19 cellular contexts compared by ENCODE assay signal in genomic region chr12:32039341-32039740, GRCh38.
DNase-seq lines count a peak whose midpoint lies in the region; ATAC-seq, FAIRE-seq and TF ChIP-seq lines count a peak whose summit lies in the region.
"Had no signal": no experiment of that assay in that cellular context is flagged by ENCODE, and none has a peak within 500 bp of the region (broad histone marks: within the 10 kb centered on the region; RNA-seq: fewer than 3 reads in every experiment).

No MANE protein-coding gene starts in this region.

- H3K18ac ChIP-seq in neuronal stem cell (ENCODE audit: low read length): no peak overlapping the region

- H3K4ac ChIP-seq in neuronal stem cell (ENCODE audit: low read length): no peak overlapping the region

- H3K27me3 ChIP-seq in GM23248 (replicated peaks; ENCODE audit: insufficient read depth): peaks cover 9% of the 10 kb centered on the region; the same call in 1 of the 2 replicates
- H3K27me3 ChIP-seq in K562 (ENCODE audit: control insufficient read depth in 2 of 2, insufficient read depth in 2 of 2, low read length in 2 of 2): no peaks in the 10 kb centered on the region
- H3K27me3 ChIP-seq in left ventricle myocardium inferior (ENCODE audit: low read depth): no peaks in the 10 kb centered on the region
- H3K27me3 ChIP-seq in neuronal stem cell (ENCODE audit: control insufficient read depth in 3 of 3, insufficient read depth in 3 of 3, low read depth in 1 of 3, low read length in 3 of 3): no peaks in the 10 kb centered on the region
- no peaks in the 10 kb centered on the region for H3K27me3 ChIP-seq in CD4-positive, alpha-beta T cell (ENCODE audit: control insufficient read depth, insufficient read depth, low read length)

- in situ Hi-C loops in GM23248 (cut with MboI): no loop called here
- in situ Hi-C loops in K562 (cut with MboI): no loop called here

- peak; percentile 26 for FAIRE-seq in K562 (lab: Jason Lieb, UNC)
- FAIRE-seq: colon, islet of Langerhans had no signal

- H3K27ac Mint-ChIP-seq in chondrocyte (ENCODE audit: unreplicated experiment): no peak overlapping the region
- H3K27ac Mint-ChIP-seq in CD4-positive, alpha-beta T cell: no peak overlapping the region
- H3K27ac Mint-ChIP-seq: activated CD4-positive, alpha-beta T cell treated with anti-CD3 and anti-CD28 coated beads for 36 hours; IgD-negative memory B cell had no signal

- H2BK15ac ChIP-seq in neuronal stem cell (ENCODE audit: low read length): no peak overlapping the region

- H3K9me3 ChIP-seq in GM23248 (ENCODE audit: low read depth) (no peaks in the 10 kb centered on the region), K562 (replicated peaks; ENCODE audit: control insufficient read depth, insufficient read depth, low read depth, low read length) (peaks cover 18% of the 10 kb centered on the region), left ventricle myocardium inferior (replicated peaks) (peaks cover 15% of the 10 kb centered on the region), neuronal stem cell (replicated peaks in 1 of 2; ENCODE audit: control insufficient read depth in 2 of 2, insufficient read depth in 1 of 2, low read depth in 1 of 2, low read length in 2 of 2) (peaks cover 0 to 20% of the 10 kb centered on the region in 2 donors)
- peaks cover 13% of the 10 kb centered on the region for H3K9me3 ChIP-seq in CD4-positive, alpha-beta T cell (ENCODE audit: control insufficient read depth, low read length)

- ATAC-seq in K562 (peak; percentile 46), HG03045 (IDR thresholded peaks at IDR 0.05; ENCODE audit: unreplicated experiment) (no peak)
- no peak for ATAC-seq in CD4-positive, alpha-beta T cell (ENCODE audit: poor library complexity)
- ATAC-seq: activated CD4-positive, alpha-beta T cell treated with anti-CD3 and anti-CD28 coated beads for 36 hours; PC-3 had no signal

- intact Hi-C loops in K562 (cut with micrococcal nuclease): no loop called here
- intact Hi-C loops in left ventricle myocardium inferior (cut with micrococcal nuclease): no loop called here
- intact Hi-C loops in CD4-positive, alpha-beta T cell (cut with DNase I, micrococcal nuclease): no loop called here

- H3K4me1 ChIP-seq in GM23248 (ENCODE audit: insufficient read depth) (no peaks in the 10 kb centered on the region), K562 (replicated peaks in 1 of 2; ENCODE audit: control insufficient read depth in 2 of 2, insufficient read depth in 2 of 2, low read length in 2 of 2) (peaks cover 28 to 29% of the 10 kb centered on the region in 2 experiments), left ventricle myocardium inferior (peaks cover 3% of the 10 kb centered on the region), neuronal stem cell (ENCODE audit: control insufficient read depth in 2 of 2, insufficient read depth in 1 of 2, low read depth in 1 of 2, low read length in 2 of 2) (peaks cover 0 to 9% of the 10 kb centered on the region in 2 donors)

- no TSS peak for BruUV-seq in K562 (replicated peaks; lab: Mats Ljungman, UMichigan)

- H4K8ac ChIP-seq in neuronal stem cell (ENCODE audit: low read depth, low read length): no peak overlapping the region

- whole genome bisulfite sequencing in GM23248 (ENCODE audit: low coverage in 1 of 2, low lambda C conversion rate in 2 of 2, missing lambda C conversion rate in 2 of 2), 2 experiments: 13 to 14% methylated on average over 9 of the region's 9 CpGs
- 44% methylated on average over 9 of the region's 9 CpGs for WGBS in K562 (ENCODE audit: insufficient coverage, low coverage, missing lambda C conversion rate)
- WGBS in neuronal stem cell (ENCODE audit: extremely low coverage in 2 of 2, insufficient read length in 2 of 2, insufficient replicate concordance in 1 of 2), 2 donors: no CpG with 5 or more reads among the region's 9 CpGs

- no peaks in the 10 kb centered on the region for H3K4me1 Mint-ChIP-seq in chondrocyte (ENCODE audit: low read depth)
- H3K4me1 Mint-ChIP-seq in CD4-positive, alpha-beta T cell (ENCODE audit: low read depth): no peaks in the 10 kb centered on the region
- H3K4me1 Mint-ChIP-seq: activated CD4-positive, alpha-beta T cell treated with anti-CD3 and anti-CD28 coated beads for 36 hours had no signal

- H2AFZ ChIP-seq in GM23248: peak overlapping the region; percentile 48; the same call in 1 of the 2 replicates
- H2AFZ ChIP-seq in K562 (ENCODE audit: low read depth, low read length): peak overlapping the region; percentile 81
- peak overlapping the region; percentile 2 for H2AFZ ChIP-seq in neuronal stem cell (ENCODE audit: low read length)

- H3K27ac ChIP-seq in GM23248: no peak overlapping the region
- peak overlapping the region; percentile 56; the same call in 1 of the 3 replicates for H3K27ac ChIP-seq in K562 (ENCODE audit: extremely low read depth, low read depth, low read length)
- no peak overlapping the region for H3K27ac ChIP-seq in left ventricle myocardium inferior (replicated peaks)
- H3K27ac ChIP-seq in neuronal stem cell (replicated peaks; ENCODE audit: low read length): no peak overlapping the region
- H3K27ac ChIP-seq in CD4-positive, alpha-beta T cell (ENCODE audit: low read depth, low read length): no peak overlapping the region
- H3K27ac ChIP-seq: SK-N-MC had no signal

- TF ChIP-seq RAD21 in K562 (CRISPR knock-in tag; conservative IDR thresholded peaks at IDR 0.05 in 1 of 2, IDR thresholded peaks at IDR 0.05 in 1 of 2): no peak

- no peak overlapping the region for H3K4me2 ChIP-seq in GM23248 (ENCODE audit: unreplicated experiment)
- 0 out of 2 replicates have a peak overlapping the region, but pooled peaks have one; percentile 4 for H3K4me2 ChIP-seq in K562 (ENCODE audit: insufficient read depth, low read length)
- H3K4me2 ChIP-seq in neuronal stem cell (ENCODE audit: insufficient read depth, low read length, poor library complexity, severe bottlenecking): no peak overlapping the region

- H3K9ac ChIP-seq in GM23248: no peak overlapping the region
- H3K9ac ChIP-seq in K562 (ENCODE audit: insufficient read depth in 1 of 2, low read depth in 2 of 2, low read length in 2 of 2): no peak overlapping the region; a peak in 1 of 4 replicates
- no peak overlapping the region for H3K9ac ChIP-seq in neuronal stem cell (ENCODE audit: low read depth, low read length, poor library complexity)

- H3K14ac ChIP-seq in neuronal stem cell (ENCODE audit: low read length): no peak overlapping the region

- H3K36me3 Mint-ChIP-seq in chondrocyte (ENCODE audit: low read depth): peaks cover 4% of the 10 kb centered on the region
- peaks cover 10% of the 10 kb centered on the region for H3K36me3 Mint-ChIP-seq in CD4-positive, alpha-beta T cell (ENCODE audit: low read depth)

- H3K9me2 ChIP-seq in GM23248 (ENCODE audit: insufficient read depth): no peaks in the 10 kb centered on the region

- no peaks in the 10 kb centered on the region for H3K9me1 ChIP-seq in K562 (ENCODE audit: control insufficient read depth, insufficient read depth, low read length)

- no peak overlapping the region for H2AK5ac ChIP-seq in neuronal stem cell (ENCODE audit: low read depth, low read length)

- TF ChIP-seq EP300 in K562 (IDR thresholded peaks at IDR 0.05; ENCODE audit: low read length): no peak

- DNase-seq in GM23248 (peak; percentile 9), K562 (ENCODE audit: extremely low read depth in 1 of 4, low spot score in 3 of 4) (peak; percentile 29 to 51 (median 43)), left ventricle myocardium inferior (peak; percentile 28), neuronal stem cell (ENCODE audit: low spot score) (no peak), NCI-H146 (lab: John Stamatoyannopoulos, UW) (no peak), chondrocyte (ENCODE audit: low spot score) (no peak)
- DNase-seq in CD4-positive, alpha-beta T cell: no peak
- DNase-seq: activated CD4-positive, alpha-beta T cell treated with anti-CD3 and anti-CD28 coated beads for 36 hours; aorta; Caco-2; midbrain; occipital lobe; PC-3; stimulated activated CD4-positive, alpha-beta T cell treated with anti-CD3 and anti-CD28 coated beads, Interleukin-2, amount 100 ng/mL, for 48 hours had no signal

- H3K79me1 ChIP-seq in neuronal stem cell (ENCODE audit: low read depth, low read length): no peaks in the 10 kb centered on the region

- POLR2A ChIA-PET in K562 (lab: Yijun Ruan, JAX): interaction anchor here (0.6 to 1.4 kb wide), 7 partner anchors 8 to 927 kb away, joined by 3 to 4 read pairs (median 3); no protein-coding TSS in a partner anchor
- POLR2A ChIA-PET in CD4-positive, alpha-beta T cell (lab: Charles Lee): interaction anchor here (1.1 kb wide), 1 partner anchor 11 kb away, joined by 3 read pairs; no protein-coding TSS in a partner anchor

- no peak overlapping the region for H3K4me3 ChIP-seq in GM23248
- H3K4me3 ChIP-seq in K562: no peak overlapping the region
- H3K4me3 ChIP-seq in left ventricle myocardium inferior: no peak overlapping the region
- H3K4me3 ChIP-seq in neuronal stem cell (ENCODE audit: low read length in 2 of 2): no peak overlapping the region
- H3K4me3 ChIP-seq: SK-N-MC had no signal

- no peak for TF ChIP-seq POLR2A in K562 (conservative IDR thresholded peaks at IDR 0.05)

- H4K20me1 ChIP-seq in GM23248 (ENCODE audit: insufficient read depth): no peaks in the 10 kb centered on the region
- no peaks in the 10 kb centered on the region for H4K20me1 ChIP-seq in K562 (replicated peaks; ENCODE audit: control insufficient read depth, insufficient read depth, low read length)

- no peaks in the 10 kb centered on the region for H3F3A ChIP-seq in GM23248 (ENCODE audit: insufficient read depth)

- no peak overlapping the region for H3K23ac ChIP-seq in neuronal stem cell (ENCODE audit: low read depth, low read length, poor library complexity)

- no peak for TF ChIP-seq CTCF in K562 (IDR thresholded peaks at IDR 0.05 in 2 of 3, conservative IDR thresholded peaks at IDR 0.05 in 1 of 3; ENCODE audit: insufficient read depth in 2 of 3, low read depth in 1 of 3, low read length in 3 of 3)
- TF ChIP-seq CTCF in left ventricle myocardium inferior (IDR thresholded peaks at IDR 0.05; ENCODE audit: borderline replicate concordance): no peak
- TF ChIP-seq CTCF in chondrocyte (IDR thresholded peaks at IDR 0.05): no peak
- no peak for TF ChIP-seq CTCF in CD4-positive, alpha-beta T cell (IDR thresholded peaks at IDR 0.05)

- no peak overlapping the region for H4K91ac ChIP-seq in neuronal stem cell (ENCODE audit: low read depth, low read length, poor library complexity)

- no peak overlapping the region for H2BK5ac ChIP-seq in neuronal stem cell (ENCODE audit: low read length)

- peaks cover 11% of the 10 kb centered on the region for H3K9me3 Mint-ChIP-seq in chondrocyte (ENCODE audit: low read depth)
- peaks cover 6% of the 10 kb centered on the region for H3K9me3 Mint-ChIP-seq in CD4-positive, alpha-beta T cell

- no peaks in the 10 kb centered on the region for H3K27me3 Mint-ChIP-seq in chondrocyte (ENCODE audit: low read depth)
- no peaks in the 10 kb centered on the region for H3K27me3 Mint-ChIP-seq in CD4-positive, alpha-beta T cell
- H3K27me3 Mint-ChIP-seq: activated CD4-positive, alpha-beta T cell treated with anti-CD3 and anti-CD28 coated beads for 36 hours; IgD-negative memory B cell had no signal

- H3K79me2 ChIP-seq in GM23248 (ENCODE audit: insufficient read depth): no peaks in the 10 kb centered on the region
- H3K79me2 ChIP-seq in K562 (ENCODE audit: control insufficient read depth, insufficient read depth, low read length): no peaks in the 10 kb centered on the region

- H2BK120ac ChIP-seq in neuronal stem cell (ENCODE audit: low read depth, low read length): no peak overlapping the region

- H2BK12ac ChIP-seq in neuronal stem cell (ENCODE audit: low read length): no peak overlapping the region

- no peak overlapping the region for H3K4me3 Mint-ChIP-seq in chondrocyte (ENCODE audit: unreplicated experiment)
- H3K4me3 Mint-ChIP-seq in CD4-positive, alpha-beta T cell: no peak overlapping the region
- H3K4me3 Mint-ChIP-seq: activated CD4-positive, alpha-beta T cell treated with anti-CD3 and anti-CD28 coated beads for 36 hours; IgD-negative memory B cell had no signal

- CTCF ChIA-PET in K562 (lab: Yijun Ruan, JAX; ENCODE audit: low intra/inter-chr PET ratio): no interaction called here
- CTCF ChIA-PET in CD4-positive, alpha-beta T cell (lab: Charles Lee): interaction anchor here (0.6 to 1.6 kb wide), 2 partner anchors 21 to 1243 kb away, joined by 3 to 5 read pairs; no protein-coding TSS in a partner anchor

- H3K36me3 ChIP-seq in GM23248 (ENCODE audit: low read depth): no peaks in the 10 kb centered on the region
- H3K36me3 ChIP-seq in K562 (ENCODE audit: control insufficient read depth, insufficient read depth, low read length): no peaks in the 10 kb centered on the region
- no peaks in the 10 kb centered on the region for H3K36me3 ChIP-seq in left ventricle myocardium inferior
- no peaks in the 10 kb centered on the region for H3K36me3 ChIP-seq in neuronal stem cell (replicated peaks in 1 of 2; ENCODE audit: control insufficient read depth in 2 of 2, insufficient read depth in 2 of 2, low read length in 2 of 2)

Comparison
In these comparisons a context has a peak if more than half of its experiments do, and no peak if none do; other contexts are left out.
1. DNase-seq: peak in GM23248 (single experiment), K562 (4 of 4) and left ventricle myocardium inferior (single experiment); none in neuronal stem cell (single experiment), NCI-H146 (single experiment), chondrocyte (single experiment) and CD4-positive, alpha-beta T cell (0 of 10).
2. H2AFZ ChIP-seq: peak in every context shown above with its lines; median percentile 81 in K562; 48 in GM23248; 2 in neuronal stem cell.